8 cellular contexts compared by ENCODE assay signal in the genomic region with DNA sequence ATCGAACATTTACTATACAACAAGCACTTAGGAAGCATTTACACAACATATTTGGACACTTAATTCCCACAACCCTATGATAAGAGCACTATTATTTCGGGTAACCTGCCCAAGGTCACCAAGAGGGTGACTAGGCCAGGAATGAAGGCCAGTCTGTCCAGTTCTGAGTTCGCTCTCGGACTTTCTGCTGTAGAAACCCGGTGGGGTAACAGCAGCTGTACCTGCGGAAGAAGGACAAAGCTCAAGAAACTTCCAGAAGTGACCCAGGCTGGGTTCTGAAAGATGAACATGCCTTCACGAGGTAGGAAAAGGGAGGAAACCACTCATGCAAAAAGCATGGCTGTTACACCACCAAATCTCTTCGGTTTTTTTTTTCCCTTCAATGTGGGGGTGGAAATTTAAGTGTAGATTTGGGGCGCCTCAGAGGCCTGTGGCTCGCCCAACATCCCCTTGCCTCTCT. TPM values are rescaled to one million over a fixed set of nuclear protein-coding genes. Genes with fewer than 3 reads are reported as not detected.
DNase-seq lines count a peak whose midpoint lies in the region; ATAC-seq and TF ChIP-seq lines count a peak whose summit lies in the region.

No MANE protein-coding gene starts in this region.

- H3K4me3 ChIP-seq in AG04450 (ENCODE audit: low read depth, low read length) (peak overlapping the region; percentile 81), cardiac fibroblast (replicated peaks in 1 of 2; ENCODE audit: low read depth in 2 of 2, low read length in 2 of 2) (peak overlapping the region; percentile 67), mononuclear cell (ENCODE audit: low read length) (peak overlapping the region; percentile 48)
- H3K4me3 ChIP-seq in Jurkat, Clone E6-1 (ENCODE audit: low read length), result peak overlapping the region; percentile 86

- H3K9me3 ChIP-seq in AG04450 (ENCODE audit: control insufficient read depth, insufficient read depth, low read length) (no peaks in the 10 kb centered on the region), mononuclear cell (ENCODE audit: low read depth, low read length) (no peaks in the 10 kb centered on the region)

- POLR2A ChIA-PET in AG04450 (lab: Yijun Ruan, JAX), result interaction anchor here (0.7 to 1.7 kb wide), 6 partner anchors 15 to 116 kb away, joined by 3 to 10 read pairs (median 6); partner anchors contain the start of genes RNU4-1, RNU4-2, RPLP0 and SIRT4

- CTCF ChIA-PET in AG04450 (lab: Charles Lee), result interaction anchor here (0.5 to 2.1 kb wide), 8 partner anchors 9 to 223 kb away, joined by 5 to 20 read pairs (median 8); partner anchors contain the start of genes RNU4-1 and SIRT4

- TF ChIP-seq CTCF in AG04450 (IDR thresholded peaks at IDR 0.05; ENCODE audit: low read depth, low read length) (no peak), cardiac fibroblast (IDR thresholded peaks at IDR 0.05; ENCODE audit: low read depth, low read length) (no peak)

- H3K27me3 ChIP-seq in AG04450 (ENCODE audit: control insufficient read depth, insufficient read depth, low read length) (peaks cover 11% of the 10 kb centered on the region), mononuclear cell (ENCODE audit: insufficient read depth, low read length) (no peaks in the 10 kb centered on the region)

- ATAC-seq in HG03139 (IDR thresholded peaks at IDR 0.05; ENCODE audit: unreplicated experiment) (no peak), GM18519 (IDR thresholded peaks at IDR 0.05; ENCODE audit: low FRiP score, unreplicated experiment) (no peak)

- peak overlapping the region; percentile 65 for H3K27ac ChIP-seq in AG04450 (ENCODE audit: low read depth, low read length)

- peaks cover 15% of the 10 kb centered on the region for H3K4me1 ChIP-seq in mononuclear cell (ENCODE audit: insufficient read depth, low read length)

- DNase-seq in AG04450 (ENCODE audit: low read depth, low spot score) (no peak), cardiac fibroblast (ENCODE audit: low read depth in 2 of 2) (no peak), AML-193 (lab: John Stamatoyannopoulos, UW) (no peak), SHP77 (lab: John Stamatoyannopoulos, UW) (no peak)
- DNase-seq in Jurkat, Clone E6-1 (ENCODE audit: low read depth, low spot score), result no peak

RNA-seq across cellular contexts. Expression of gene PLA2G1B, which starts 10.8 kb away (rescaled TPM):
- polyA plus RNA-seq in AG04450 (2011; rRNA removed), result 0.20 and 0.41 TPM in 2 replicates
- polyA minus RNA-seq in AG04450 (2011; rRNA and poly(A)+ RNA removed), result not detected in 2 replicates
- not detected for polyA plus RNA-seq in Jurkat, Clone E6-1 (2012; ENCODE audit: insufficient read depth, insufficient read length)
- 0.31 TPM for total RNA-seq in mononuclear cell

RNA-seq across cellular contexts. Expression of gene SIRT4, which starts 14.7 kb away (rescaled TPM):
- polyA plus RNA-seq in AG04450 (2011; rRNA removed), result 1.4 and 1.9 TPM in 2 replicates
- 1.6 and 2.6 TPM in 2 replicates for polyA minus RNA-seq in AG04450 (2011; rRNA and poly(A)+ RNA removed)
- polyA plus RNA-seq in Jurkat, Clone E6-1 (2012; ENCODE audit: insufficient read depth, insufficient read length), result 4.3 TPM
- total RNA-seq in mononuclear cell, result 0.10 TPM

RNA-seq across cellular contexts. Expression of gene RNU4-1, which starts 23.8 kb away (rescaled TPM):
- polyA plus RNA-seq in AG04450 (2011; rRNA removed), result under 0.01 TPM in 1 of 2 replicates, not detected in the other
- polyA minus RNA-seq in AG04450 (2011; rRNA and poly(A)+ RNA removed), result under 0.01 TPM in 2 replicates
- polyA plus RNA-seq in Jurkat, Clone E6-1 (2012; ENCODE audit: insufficient read depth, insufficient read length), result not detected
- total RNA-seq in mononuclear cell, result under 0.01 TPM

RNA-seq across cellular contexts. Expression of gene RNU4-2, which starts 25.1 kb away (rescaled TPM):
- under 0.01 TPM in 2 replicates for polyA plus RNA-seq in AG04450 (2011; rRNA removed)
- under 0.01 TPM in 2 replicates for polyA minus RNA-seq in AG04450 (2011; rRNA and poly(A)+ RNA removed)
- polyA plus RNA-seq in Jurkat, Clone E6-1 (2012; ENCODE audit: insufficient read depth, insufficient read length), result 8.1 TPM
- total RNA-seq in mononuclear cell, result under 0.01 TPM

RNA-seq across cellular contexts. Expression of gene PXN, which starts 51.3 kb away (rescaled TPM):
- polyA plus RNA-seq in AG04450 (2011; rRNA removed), result 35.0 and 48.1 TPM in 2 replicates
- polyA minus RNA-seq in AG04450 (2011; rRNA and poly(A)+ RNA removed), result 37.7 and 60.7 TPM in 2 replicates
- polyA plus RNA-seq in Jurkat, Clone E6-1 (2012; ENCODE audit: insufficient read depth, insufficient read length), result 11.7 TPM
- 80.8 TPM for total RNA-seq in mononuclear cell
